In genomic region chr5:15837584-15838289, GRCh38 we compare ENCODE assay signal across 17 cellular contexts.
"Had no signal": no experiment of that assay in that cellular context is flagged by ENCODE, and none has a peak within 500 bp of the region (broad histone marks: within the 10 kb centered on the region; RNA-seq: fewer than 3 reads in every experiment).

No MANE protein-coding gene starts in this region.

- H3K4me3 ChIP-seq: hepatocyte, neural progenitor cell, ovary, thyroid gland, uterus had no signal

- H3K27me3 ChIP-seq: brain microvascular endothelial cell, hepatocyte, neural progenitor cell, ovary, thyroid gland, uterus had no signal

- H3K27ac Mint-ChIP-seq: activated naive CD8-positive, alpha-beta T cell; effector memory CD8-positive, alpha-beta T cell; neural progenitor cell; stimulated activated naive B cell treated with anti-CD40 and anti-IgM and Interleukin-4, amounts not matched to agents 10 μg/mL and 1 μg/mL and 100 μg/mL, for 72 hours had no signal

- H3K79me2 ChIP-seq: hepatocyte had no signal

- H3K4me1 Mint-ChIP-seq: neural progenitor cell; stimulated activated naive B cell treated with anti-CD40 and anti-IgM and Interleukin-4, amounts not matched to agents 10 μg/mL and 1 μg/mL and 100 μg/mL, for 72 hours had no signal

- H3K9me3 ChIP-seq: ovary, thyroid gland, uterus had no signal

- H3K9ac ChIP-seq: neural progenitor cell had no signal

- H3K36me3 Mint-ChIP-seq: activated naive CD8-positive, alpha-beta T cell; stimulated activated naive B cell treated with anti-CD40 and anti-IgM and Interleukin-4, amounts not matched to agents 10 μg/mL and 1 μg/mL and 100 μg/mL, for 72 hours had no signal

- H2AFZ ChIP-seq: hepatocyte, neural progenitor cell had no signal

- H3K4me1 ChIP-seq: neural progenitor cell, thyroid gland, uterus had no signal

- H3K4me3 Mint-ChIP-seq: activated naive CD8-positive, alpha-beta T cell; effector memory CD8-positive, alpha-beta T cell; neural progenitor cell; stimulated activated naive B cell treated with anti-CD40 and anti-IgM and Interleukin-4, amounts not matched to agents 10 μg/mL and 1 μg/mL and 100 μg/mL, for 72 hours had no signal

- ATAC-seq: effector memory CD8-positive, alpha-beta T cell; stimulated activated naive B cell treated with anti-CD40 and anti-IgM and Interleukin-4, amounts not matched to agents 10 μg/mL and 1 μg/mL and 100 μg/mL, for 72 hours had no signal

- FAIRE-seq: keratinocyte had no signal

- DNase-seq: activated CD4-positive, alpha-beta T cell treated with anti-CD3 and anti-CD28 coated beads, Interleukin-2, amount 50 U/mL, for 1 hour; activated CD8-positive, alpha-beta memory T cell treated with anti-CD3 and anti-CD28 coated beads for 24 hours; activated gamma-delta T cell treated with Interleukin-2 at 50 U/mL for 16 hours; amygdala; brain microvascular endothelial cell; dermis blood vessel endothelial cell; effector memory CD8-positive, alpha-beta T cell; ovary; stimulated activated CD4-positive, alpha-beta T cell treated with anti-CD3 and anti-CD28 coated beads, Interleukin-2, amount 100 ng/mL, for 48 hours; stimulated activated naive B cell treated with anti-CD40 and anti-IgM and Interleukin-4, amounts not matched to agents 10 μg/mL and 1 μg/mL and 100 μg/mL, for 72 hours; T-helper 9 cell; thyroid gland; uterus had no signal

- H3K27ac ChIP-seq: brain microvascular endothelial cell, hepatocyte, neural progenitor cell, ovary, thyroid gland, uterus had no signal

- H3K4me2 ChIP-seq: hepatocyte, neural progenitor cell had no signal

- H3K36me3 ChIP-seq: brain microvascular endothelial cell, neural progenitor cell, ovary, thyroid gland, uterus had no signal

- H3K27me3 Mint-ChIP-seq: activated naive CD8-positive, alpha-beta T cell; effector memory CD8-positive, alpha-beta T cell; stimulated activated naive B cell treated with anti-CD40 and anti-IgM and Interleukin-4, amounts not matched to agents 10 μg/mL and 1 μg/mL and 100 μg/mL, for 72 hours had no signal
